ENCODE assay signal across 8 cellular contexts in genomic region chr3:37967252-37967881, GRCh38. TPM values are rescaled to one million over a fixed set of nuclear protein-coding genes. Genes with fewer than 3 reads are reported as not detected.
A peak's percentile ranks its signal among the peaks of the same experiment; 100 is the strongest.
DNase-seq lines count a peak whose midpoint lies in the region; ATAC-seq and TF ChIP-seq lines count a peak whose summit lies in the region.

No MANE protein-coding gene starts in this region.

- H3K27me3 ChIP-seq in AG04450 (ENCODE audit: control insufficient read depth, insufficient read depth, low read length) (no peaks in the 10 kb centered on the region), right atrium auricular region (no peaks in the 10 kb centered on the region), sigmoid colon (no peaks in the 10 kb centered on the region)

- no peaks in the 10 kb centered on the region for H3K9me3 ChIP-seq in AG04450 (ENCODE audit: control insufficient read depth, insufficient read depth, low read length)
- H3K9me3 ChIP-seq in right atrium auricular region: no peaks in the 10 kb centered on the region
- no peaks in the 10 kb centered on the region for H3K9me3 ChIP-seq in sigmoid colon

- no peaks in the 10 kb centered on the region for H3K36me3 ChIP-seq in right atrium auricular region
- H3K36me3 ChIP-seq in sigmoid colon: peaks cover 0 to 32% (median 15%) of the 10 kb centered on the region in 4 donors

- H3K4me1 ChIP-seq in right atrium auricular region (peaks cover 0 to 26% of the 10 kb centered on the region in 2 donors), sigmoid colon (peaks cover 0 to 20% (median 8%) of the 10 kb centered on the region in 4 donors)

- no peak overlapping the region for H3K4me3 Mint-ChIP-seq in activated naive CD8-positive, alpha-beta T cell treated with anti-CD3 and anti-CD28 coated beads, Interleukin-2, amount 10 ng/mL, durations not matched to agents 7 days and 5 days

- no peaks in the 10 kb centered on the region for H3K36me3 Mint-ChIP-seq in activated naive CD8-positive, alpha-beta T cell treated with anti-CD3 and anti-CD28 coated beads, Interleukin-2, amount 10 ng/mL, durations not matched to agents 7 days and 5 days

- TF ChIP-seq CTCF in AG04450 (IDR thresholded peaks at IDR 0.05; ENCODE audit: low read depth, low read length) (peak; percentile 92), right atrium auricular region (IDR thresholded peaks at IDR 0.05) (peak; percentile 74 to 88), sigmoid colon (IDR thresholded peaks at IDR 0.05) (peak; percentile 73 to 83 (median 80))

- TF ChIP-seq POLR2A in sigmoid colon (IDR thresholded peaks at IDR 0.05): no peak

- intact Hi-C loops in sigmoid colon (cut with DNase I): loop anchor here (1.0 kb wide), 1 partner anchor 112 kb away; no protein-coding TSS in a partner anchor

- POLR2A ChIA-PET in AG04450 (lab: Yijun Ruan, JAX): interaction anchor here (0.9 to 1.4 kb wide), 4 partner anchors 13 to 112 kb away, joined by 3 to 6 read pairs (median 3); no protein-coding TSS in a partner anchor
- POLR2A ChIA-PET in activated naive CD8-positive, alpha-beta T cell treated with anti-CD3 and anti-CD28 coated beads, Interleukin-2, amount 10 ng/mL, durations not matched to agents 7 days and 5 days (lab: Charles Lee): interaction anchor here (0.6 to 1.1 kb wide), 2 partner anchors 112 to 378 kb away, joined by 3 read pairs; no protein-coding TSS in a partner anchor

- H3K27ac ChIP-seq in AG04450 (ENCODE audit: low read depth, low read length): no peak overlapping the region
- H3K27ac ChIP-seq in right atrium auricular region: no peak overlapping the region
- no peak overlapping the region for H3K27ac ChIP-seq in sigmoid colon

- H3K27me3 Mint-ChIP-seq in activated naive CD8-positive, alpha-beta T cell treated with anti-CD3 and anti-CD28 coated beads, Interleukin-2, amount 10 ng/mL, durations not matched to agents 7 days and 5 days: peaks cover 2% of the 10 kb centered on the region

- CTCF ChIA-PET in AG04450 (lab: Charles Lee): interaction anchor here (0.6 to 10.9 kb wide), 34 partner anchors 8 to 974 kb away, joined by 3 to 241 read pairs (median 6); partner anchors contain the start of gene MLH1

- no peak for TF ChIP-seq EP300 in sigmoid colon (IDR thresholded peaks at IDR 0.05)

- H3K4me3 ChIP-seq in AG04450 (ENCODE audit: low read depth, low read length) (no peak overlapping the region), right atrium auricular region (no peak overlapping the region), sigmoid colon (no peak overlapping the region)

- 39 to 50% methylated on average over 7 of the region's 7 CpGs for WGBS in sigmoid colon, 2 donors

- DNase-seq in AG04450 (ENCODE audit: low read depth, low spot score) (peak; percentile 46), SKM-1 (lab: John Stamatoyannopoulos, UW; ENCODE audit: unreplicated experiment) (peak; percentile 52), right atrium auricular region (ENCODE audit: low spot score) (peak; percentile 75), sigmoid colon (peak; percentile 82)
- DNase-seq in activated naive CD8-positive, alpha-beta T cell treated with anti-CD3 and anti-CD28 coated beads, Interleukin-2, amount 10 ng/mL, durations not matched to agents 7 days and 5 days: peak; percentile 67

- H3K27ac Mint-ChIP-seq in activated naive CD8-positive, alpha-beta T cell treated with anti-CD3 and anti-CD28 coated beads, Interleukin-2, amount 10 ng/mL, durations not matched to agents 7 days and 5 days: no peak overlapping the region

- no peaks in the 10 kb centered on the region for H3K9me3 Mint-ChIP-seq in activated naive CD8-positive, alpha-beta T cell treated with anti-CD3 and anti-CD28 coated beads, Interleukin-2, amount 10 ng/mL, durations not matched to agents 7 days and 5 days

- no peaks in the 10 kb centered on the region for H3K4me1 Mint-ChIP-seq in activated naive CD8-positive, alpha-beta T cell treated with anti-CD3 and anti-CD28 coated beads, Interleukin-2, amount 10 ng/mL, durations not matched to agents 7 days and 5 days

- ATAC-seq in GM18511 (IDR thresholded peaks at IDR 0.05; ENCODE audit: unreplicated experiment) (peak; percentile 75), HG03432 (IDR thresholded peaks at IDR 0.05; ENCODE audit: unreplicated experiment) (peak; percentile 79), HG02970 (IDR thresholded peaks at IDR 0.05; ENCODE audit: low FRiP score, unreplicated experiment) (no peak)
- peak; percentile 91 for ATAC-seq in activated naive CD8-positive, alpha-beta T cell treated with anti-CD3 and anti-CD28 coated beads, Interleukin-2, amount 10 ng/mL, durations not matched to agents 7 days and 5 days (ENCODE audit: low read depth)

RNA-seq across cellular contexts. Expression of gene VILL, which starts 23.2 kb away (rescaled TPM):
- polyA plus RNA-seq in AG04450 (2011; rRNA removed): 2.6 and 5.3 TPM in 2 replicates
- polyA minus RNA-seq in AG04450 (2011; rRNA and poly(A)+ RNA removed): 5.9 and 10.7 TPM in 2 replicates
- total RNA-seq in activated naive CD8-positive, alpha-beta T cell treated with anti-CD3 and anti-CD28 coated beads, Interleukin-2, amount 10 ng/mL, durations not matched to agents 7 days and 5 days: 10 to 100 TPM; 25.2 to 25.3 TPM
- 10 to 100 TPM in 1 of 2 donors, 1 to 10 TPM in 1; 4.2 to 12.2 TPM for total RNA-seq in right atrium auricular region
- total RNA-seq in sigmoid colon: 1 to 10 TPM; 5.3 to 8.3 (median 6.6) TPM
- polyA plus RNA-seq in sigmoid colon: 100 to 1,000 TPM in 1 of 3 donors, 10 to 100 TPM in 2; 81.7 to 175 (median 97.0) TPM
